11 cellular contexts compared by ENCODE assay signal in genomic region chr1:192518700-192519099, GRCh38. TPM values are rescaled to one million over a fixed set of nuclear protein-coding genes. Genes with fewer than 3 reads are reported as not detected.
DNase-seq lines count a peak whose midpoint lies in the region; ATAC-seq and TF ChIP-seq lines count a peak whose summit lies in the region.
"Had no signal": no experiment of that assay in that cellular context is flagged by ENCODE, and none has a peak within 500 bp of the region (broad histone marks: within the 10 kb centered on the region; RNA-seq: fewer than 3 reads in every experiment).

No MANE protein-coding gene starts in this region.

- H3K79me2 ChIP-seq in DND-41 (ENCODE audit: insufficient read depth, low read length) (peaks cover 16% of the 10 kb centered on the region), OCI-LY7 (ENCODE audit: insufficient read depth, low read depth, low read length) (no peaks in the 10 kb centered on the region)

- intact Hi-C loops in OCI-LY7 (cut with micrococcal nuclease; ENCODE audit: unreplicated experiment): loop anchor here (5.0 kb wide), 1 partner anchor 41 kb away; no protein-coding TSS in a partner anchor

- no peaks in the 10 kb centered on the region for H3K36me3 Mint-ChIP-seq in mesothelial cell of epicardium
- H3K36me3 Mint-ChIP-seq: naive thymus-derived CD4-positive, alpha-beta T cell had no signal

- H3K4me1 Mint-ChIP-seq in mesothelial cell of epicardium: peaks cover 22% of the 10 kb centered on the region

- no peaks in the 10 kb centered on the region for H3K9me2 ChIP-seq in OCI-LY7 (ENCODE audit: insufficient read depth, low read length)

- H3K4me3 ChIP-seq in DND-41 (ENCODE audit: low read depth in 1 of 2, low read length in 2 of 2) (no peak overlapping the region), OCI-LY7 (ENCODE audit: low read depth, low read length, poor library complexity, severe bottlenecking) (no peak overlapping the region)

- H3K4me1 ChIP-seq in DND-41 (ENCODE audit: insufficient read depth, low read length): peaks cover 88% of the 10 kb centered on the region
- H3K4me1 ChIP-seq in OCI-LY7 (ENCODE audit: insufficient read depth, low read length, poor library complexity, severe bottlenecking): peaks cover 35% of the 10 kb centered on the region

- no peak for TF ChIP-seq CTCF in DND-41 (IDR thresholded peaks at IDR 0.05; ENCODE audit: borderline replicate concordance, extremely low read depth, low read length, poor library complexity, severe bottlenecking)
- no peak for TF ChIP-seq CTCF in mesothelial cell of epicardium (IDR thresholded peaks at IDR 0.05; ENCODE audit: unreplicated experiment)
- no peak for TF ChIP-seq CTCF in OCI-LY7 (conservative IDR thresholded peaks at IDR 0.05; ENCODE audit: low read length)

- H3K4me3 Mint-ChIP-seq in mesothelial cell of epicardium: no peak overlapping the region
- H3K4me3 Mint-ChIP-seq: B cell; naive thymus-derived CD4-positive, alpha-beta T cell had no signal

- no peaks in the 10 kb centered on the region for H3K27me3 Mint-ChIP-seq in mesothelial cell of epicardium (ENCODE audit: low read depth)
- H3K27me3 Mint-ChIP-seq: naive thymus-derived CD4-positive, alpha-beta T cell had no signal

- H3K4me2 ChIP-seq in DND-41 (ENCODE audit: insufficient read depth, low read length) (no peak overlapping the region), OCI-LY7 (ENCODE audit: low read length) (no peak overlapping the region)

- H3K27me3 ChIP-seq in DND-41 (ENCODE audit: insufficient read depth, low read length, poor library complexity): no peaks in the 10 kb centered on the region

- H2AFZ ChIP-seq in DND-41 (ENCODE audit: low read depth, low read length): no peak overlapping the region
- H2AFZ ChIP-seq in OCI-LY7 (ENCODE audit: low read length): no peak overlapping the region

- no peak overlapping the region for H3K9ac ChIP-seq in DND-41 (ENCODE audit: low read depth, low read length)

- no peaks in the 10 kb centered on the region for H3K9me3 ChIP-seq in DND-41 (ENCODE audit: insufficient read depth, low read length, severe bottlenecking)
- H3K9me3 ChIP-seq in OCI-LY7 (ENCODE audit: low read length): no peaks in the 10 kb centered on the region

- CTCF ChIA-PET in OCI-LY7 (lab: Charles Lee; ENCODE audit: unreplicated experiment): interaction anchor here (1.1 kb wide), 1 partner anchor 28 kb away, joined by 3 read pairs; no protein-coding TSS in a partner anchor
- CTCF ChIA-PET in HEK293T (lab: Yijun Ruan, JAX): no interaction called here

- POLR2A ChIA-PET in OCI-LY7 (lab: Charles Lee) (interaction anchor here (1.0 to 3.4 kb wide), 2 partner anchors 23 to 90 kb away, joined by 3 to 26 read pairs; no protein-coding TSS in a partner anchor), HEK293T (lab: Yijun Ruan, JAX) (no interaction called here)

- H4K20me1 ChIP-seq in DND-41 (ENCODE audit: insufficient read depth, low read length): no peaks in the 10 kb centered on the region
- H4K20me1 ChIP-seq in OCI-LY7 (ENCODE audit: insufficient read depth, low read length): peaks cover 6% of the 10 kb centered on the region; the same call in 1 of the 2 replicates

- H3K27ac Mint-ChIP-seq in mesothelial cell of epicardium: no peak overlapping the region
- H3K27ac Mint-ChIP-seq: B cell had no signal

- H3K27ac ChIP-seq in DND-41 (ENCODE audit: low read length) (peak overlapping the region; percentile 57), OCI-LY7 (ENCODE audit: low read depth, low read length, poor library complexity, severe bottlenecking) (no peak overlapping the region)

- no peaks in the 10 kb centered on the region for H3K9me3 Mint-ChIP-seq in mesothelial cell of epicardium

- no TSS peak for BruUV-seq in OCI-LY7 (replicated peaks; lab: Mats Ljungman, UMichigan)

- no peaks in the 10 kb centered on the region for H3K36me3 ChIP-seq in DND-41 (ENCODE audit: insufficient read depth, low read length)
- no peaks in the 10 kb centered on the region for H3K36me3 ChIP-seq in OCI-LY7 (ENCODE audit: insufficient read depth, low read length)

- no peak for DNase-seq in DND-41
- DNase-seq in mesothelial cell of epicardium (ENCODE audit: low spot score in 2 of 2, unreplicated experiment in 2 of 2): no peak
- DNase-seq in OCI-LY7 (ENCODE audit: low spot score): no peak
- DNase-seq in left lobe of liver (ENCODE audit: low spot score): no peak
- no peak for DNase-seq in HEK293T (ENCODE audit: extremely low spot score)
- DNase-seq: naive thymus-derived CD4-positive, alpha-beta T cell; NCI-H526 had no signal

- ATAC-seq in DND-41 (ENCODE audit: insufficient read depth, low read depth) (no peak), GM19035 (IDR thresholded peaks at IDR 0.05; ENCODE audit: unreplicated experiment) (peak; percentile 45), HG02623 (IDR thresholded peaks at IDR 0.05; ENCODE audit: unreplicated experiment) (peak; percentile 44), HG03432 (IDR thresholded peaks at IDR 0.05; ENCODE audit: unreplicated experiment) (peak; percentile 43), left lobe of liver (no peak)
- ATAC-seq: naive thymus-derived CD4-positive, alpha-beta T cell had no signal

TF ChIP-seq in HEK293T, 16 proteins besides CTCF, POLR2A, EP300 and RAD21:
- TF ChIP-seq FOXK2 (IDR thresholded peaks at IDR 0.05): no peak
- no peak for TF ChIP-seq LEF1 (IDR thresholded peaks at IDR 0.05; ENCODE audit: borderline replicate concordance)
- no peak for TF ChIP-seq L3MBTL2 (conservative IDR thresholded peaks at IDR 0.05)
- no peak for TF ChIP-seq CTBP1 (IDR thresholded peaks at IDR 0.05; ENCODE audit: borderline replicate concordance)
- no peak for TF ChIP-seq SP1 (IDR thresholded peaks at IDR 0.05)
- no peak for TF ChIP-seq ELF4 (IDR thresholded peaks at IDR 0.05)
- no peak for TF ChIP-seq ARNT (IDR thresholded peaks at IDR 0.05)
- no peak for TF ChIP-seq ZNF384 (IDR thresholded peaks at IDR 0.05)
- no peak for TF ChIP-seq FOXM1 (IDR thresholded peaks at IDR 0.05; ENCODE audit: borderline replicate concordance)
- no peak for TF ChIP-seq BHLHE40 (IDR thresholded peaks at IDR 0.05; ENCODE audit: borderline replicate concordance)
- TF ChIP-seq PKNOX1 (IDR thresholded peaks at IDR 0.05): no peak
- no peak for TF ChIP-seq FOXA1 (IDR thresholded peaks at IDR 0.05)
- no peak for TF ChIP-seq TARDBP (IDR thresholded peaks at IDR 0.05)
- no peak for TF ChIP-seq SUZ12 (IDR thresholded peaks at IDR 0.05)
- TF ChIP-seq NFRKB (IDR thresholded peaks at IDR 0.05): no peak

RNA-seq across cellular contexts. Expression of gene RGS1, which starts 56.9 kb away (rescaled TPM):
- 0.38 to 0.40 TPM in 2 of 3 replicates, not detected in the other for total RNA-seq in mesothelial cell of epicardium
- total RNA-seq in OCI-LY7 (2014; rRNA removed; shearing (Covaris generic)): 0.79 and 0.85 TPM in 2 replicates
- total RNA-seq in OCI-LY7 (2022): 0.37 TPM in 1 of 2 replicates, not detected in the other
- 3.1 TPM for total RNA-seq in left lobe of liver

Comparison
In these comparisons a context has a peak if more than half of its experiments do, and no peak if none do; other contexts are left out.
1. ATAC-seq: peak in GM19035 (single experiment), HG02623 (single experiment) and HG03432 (single experiment); none in DND-41 (single experiment) and left lobe of liver (single experiment).